20 cellular contexts compared by ENCODE assay signal in genomic region chr1:227754958-227755357, GRCh38. TPM values are rescaled to one million over a fixed set of nuclear protein-coding genes. Genes with fewer than 3 reads are reported as not detected.
DNase-seq lines count a peak whose midpoint lies in the region; ATAC-seq and TF ChIP-seq lines count a peak whose summit lies in the region.
"Had no signal": no experiment of that assay in that cellular context is flagged by ENCODE, and none has a peak within 500 bp of the region (broad histone marks: within the 10 kb centered on the region; RNA-seq: fewer than 3 reads in every experiment).

No MANE protein-coding gene starts in this region.

- H3K4me3 Mint-ChIP-seq in natural killer cell treated with Interleukin-12 subunit alpha and Interleukin-12 subunit beta and Interleukin-15 and Interleukin-18, amount 100 ng/mL, for 72 hours = no peak overlapping the region
- H3K4me3 Mint-ChIP-seq: B cell, CD14-positive monocyte had no signal

- DNase-seq in heart left ventricle = no peak
- DNase-seq in cardiac septum (ENCODE audit: low spot score) = no peak
- peak in 1 of 2 donors; percentile 2 for DNase-seq in psoas muscle
- DNase-seq in transverse colon = no peak
- no peak for DNase-seq in natural killer cell treated with Interleukin-12 subunit alpha and Interleukin-12 subunit beta and Interleukin-15 and Interleukin-18, amount 100 ng/mL, for 72 hours (ENCODE audit: low spot score)
- no peak for DNase-seq in G401 (ENCODE audit: low spot score)
- no peak for DNase-seq in colonic mucosa
- DNase-seq: DMS79 treated with DMSO at 0.1 percent for 48 hours, GOT3, KG1, NCI-H1092 treated with DMSO at 0.1 percent for 48 hours, NCI-H146, NCI-H2029, NCI-H69 had no signal

- H3K4me3 ChIP-seq in heart left ventricle (no peak overlapping the region), OCI-LY3 (ENCODE audit: low read length) (no peak overlapping the region), psoas muscle (no peak overlapping the region), transverse colon (no peak overlapping the region), colonic mucosa (no peak overlapping the region)
- H3K4me3 ChIP-seq: A549, GM12878 had no signal

- peaks cover under 1% of the 10 kb centered on the region for H3K36me3 Mint-ChIP-seq in natural killer cell treated with Interleukin-12 subunit alpha and Interleukin-12 subunit beta and Interleukin-15 and Interleukin-18, amount 100 ng/mL, for 72 hours

- H3K4me1 ChIP-seq in heart left ventricle = peaks cover 0 to 84% (median 45%) of the 10 kb centered on the region in 12 donors
- peaks cover 100% of the 10 kb centered on the region for H3K4me1 ChIP-seq in OCI-LY3 (ENCODE audit: low read length)
- peaks cover 71% of the 10 kb centered on the region for H3K4me1 ChIP-seq in psoas muscle
- H3K4me1 ChIP-seq in transverse colon = peaks cover 13 to 37% (median 17%) of the 10 kb centered on the region in 4 donors
- H3K4me1 ChIP-seq in colonic mucosa = no peaks in the 10 kb centered on the region

- no peaks in the 10 kb centered on the region for H3K9me3 Mint-ChIP-seq in natural killer cell treated with Interleukin-12 subunit alpha and Interleukin-12 subunit beta and Interleukin-15 and Interleukin-18, amount 100 ng/mL, for 72 hours
- H3K9me3 Mint-ChIP-seq: CD14-positive monocyte had no signal

- peaks cover 95% of the 10 kb centered on the region for H3K79me2 ChIP-seq in OCI-LY3 (ENCODE audit: low read length)

- in situ Hi-C loops in transverse colon (cut with MboI; ENCODE audit: low pct_ligation_motif_present in 1 of 4, low pct_unique_long_range_greater_than_20kb in 1 of 4, low sequenced_read_pairs in 3 of 4) = loop anchor here in 1 of 4 donors (25.0 kb wide), 1 partner anchor 182 kb away; the partner anchor contains the start of gene WNT9A
- in situ Hi-C loops in G401 (cut with HindIII; ENCODE audit: low sequenced_read_pairs) = loop anchor here (10.0 to 25.0 kb wide), 2 partner anchors 60 to 182 kb away; partner anchors contain the start of gene WNT9A

- H3K4me2 ChIP-seq in OCI-LY3 (ENCODE audit: low read length) = no peak overlapping the region

- no peak overlapping the region for H3K27ac Mint-ChIP-seq in natural killer cell treated with Interleukin-12 subunit alpha and Interleukin-12 subunit beta and Interleukin-15 and Interleukin-18, amount 100 ng/mL, for 72 hours
- H3K27ac Mint-ChIP-seq: B cell had no signal

- 96 to 98% (median 97%) methylated on average over 4 of the region's 4 CpGs for WGBS in heart left ventricle, 4 donors
- 92 to 94% (median 92%) methylated on average over 4 of the region's 4 CpGs for WGBS in psoas muscle, 3 donors
- WGBS in transverse colon (ENCODE audit: low coverage in 1 of 2), 2 donors = 86 to 91% methylated on average over 4 of the region's 4 CpGs

- H4K20me1 ChIP-seq in OCI-LY3 (ENCODE audit: insufficient read depth, low read length) = no peaks in the 10 kb centered on the region

- TF ChIP-seq CTCF in heart left ventricle (IDR thresholded peaks at IDR 0.05) = no peak
- no peak for TF ChIP-seq CTCF in OCI-LY3 (IDR thresholded peaks at IDR 0.05; ENCODE audit: low read depth, low read length)
- TF ChIP-seq CTCF in psoas muscle (IDR thresholded peaks at IDR 0.05) = no peak
- no peak for TF ChIP-seq CTCF in transverse colon (IDR thresholded peaks at IDR 0.05)
- no peak for TF ChIP-seq CTCF in colonic mucosa (IDR thresholded peaks at IDR 0.05)

- intact Hi-C loops in heart left ventricle (cut with DNase I) (no loop called here), cardiac septum (cut with DNase I) (no loop called here), psoas muscle (cut with DNase I) (no loop called here), transverse colon (cut with DNase I; ENCODE audit: low total_unique reads) (no loop called here), colonic mucosa (cut with DNase I) (no loop called here)

- H3K9me3 ChIP-seq in heart left ventricle (no peaks in the 10 kb centered on the region), OCI-LY3 (ENCODE audit: insufficient read depth, low read length) (peaks cover 12% of the 10 kb centered on the region; the same call in 1 of the 2 replicates), psoas muscle (no peaks in the 10 kb centered on the region), transverse colon (no peaks in the 10 kb centered on the region), colonic mucosa (no peaks in the 10 kb centered on the region)
- H3K9me3 ChIP-seq: A549 had no signal

- no peak overlapping the region for H2AFZ ChIP-seq in OCI-LY3 (ENCODE audit: low read depth, low read length)

- no peaks in the 10 kb centered on the region for H3K27me3 Mint-ChIP-seq in natural killer cell treated with Interleukin-12 subunit alpha and Interleukin-12 subunit beta and Interleukin-15 and Interleukin-18, amount 100 ng/mL, for 72 hours
- H3K27me3 Mint-ChIP-seq: B cell had no signal

- H3K4me1 Mint-ChIP-seq in natural killer cell treated with Interleukin-12 subunit alpha and Interleukin-12 subunit beta and Interleukin-15 and Interleukin-18, amount 100 ng/mL, for 72 hours (ENCODE audit: low read depth in 2 of 2) = peaks cover 0 to 17% of the 10 kb centered on the region in 2 donors

- H3K9ac ChIP-seq in OCI-LY3 (ENCODE audit: low read length) = no peak overlapping the region; the same call in 1 of the 2 replicates
- no peak overlapping the region for H3K9ac ChIP-seq in colonic mucosa (ENCODE audit: low read depth in 2 of 2, low read length in 2 of 2)

- no peak for TF ChIP-seq EP300 in transverse colon (IDR thresholded peaks at IDR 0.05; ENCODE audit: low read depth)

- TF ChIP-seq POLR2A in heart left ventricle (IDR thresholded peaks at IDR 0.05) (no peak), transverse colon (IDR thresholded peaks at IDR 0.05) (no peak)

- H3K27ac ChIP-seq in heart left ventricle (peak overlapping the region in 8 of 12 donors; percentile 59 to 86 (median 76)), OCI-LY3 (ENCODE audit: low read length) (peak overlapping the region; percentile 99), psoas muscle (peak overlapping the region; percentile 86), transverse colon (peak overlapping the region; percentile 27 to 78 (median 47)), colonic mucosa (no peak overlapping the region)
- H3K27ac ChIP-seq: A549 had no signal

- H3K36me3 ChIP-seq in heart left ventricle = peaks cover 0 to 38% (median 15%) of the 10 kb centered on the region in 9 donors
- H3K36me3 ChIP-seq in OCI-LY3 (replicated peaks; ENCODE audit: low read depth, low read length) = peaks cover 82% of the 10 kb centered on the region
- H3K36me3 ChIP-seq in psoas muscle (ENCODE audit: insufficient read depth in 1 of 2, low read depth in 1 of 2) = peaks cover 0 to 21% of the 10 kb centered on the region in 2 donors
- no peaks in the 10 kb centered on the region for H3K36me3 ChIP-seq in transverse colon
- H3K36me3 ChIP-seq in colonic mucosa = no peaks in the 10 kb centered on the region

- H3K27me3 ChIP-seq in heart left ventricle = no peaks in the 10 kb centered on the region
- H3K27me3 ChIP-seq in OCI-LY3 (ENCODE audit: low read depth, low read length) = no peaks in the 10 kb centered on the region
- no peaks in the 10 kb centered on the region for H3K27me3 ChIP-seq in psoas muscle (ENCODE audit: insufficient read depth in 3 of 3, low read length in 2 of 3)
- H3K27me3 ChIP-seq in transverse colon = no peaks in the 10 kb centered on the region
- H3K27me3 ChIP-seq in colonic mucosa = no peaks in the 10 kb centered on the region

- ATAC-seq in heart left ventricle (no peak), psoas muscle (no peak)
- ATAC-seq in natural killer cell treated with Interleukin-12 subunit alpha and Interleukin-12 subunit beta and Interleukin-15 and Interleukin-18, amount 100 ng/mL, for 72 hours = no peak
- ATAC-seq: A549, GM12878, SK-N-SH treated with all-trans-retinoic acid at 6 μM for 48 hours had no signal

RNA-seq across cellular contexts. Expression of gene SNAP47, which starts 19.7 kb away (rescaled TPM):
- total RNA-seq in heart left ventricle (100 to 1,000 TPM in 1 of 9 donors, 10 to 100 TPM in 8; 24.7 to 106 (median 37.9) TPM), cardiac septum (44.0 TPM), psoas muscle (10 to 100 TPM; 19.6 to 40.5 (median 31.5) TPM), transverse colon (10 to 100 TPM; 24.1 to 49.0 (median 38.4) TPM), colonic mucosa (10 to 100 TPM; 19.0 to 28.0 TPM)
- polyA plus RNA-seq in heart left ventricle (10 to 100 TPM; 22.1 to 32.5 TPM), psoas muscle (10 to 100 TPM; 17.9 to 26.6 (median 20.4) TPM)
- 10 to 100 TPM; 23.5 to 32.5 TPM for total RNA-seq in natural killer cell treated with Interleukin-12 subunit alpha and Interleukin-12 subunit beta and Interleukin-15 and Interleukin-18, amount 100 ng/mL, for 72 hours
- total RNA-seq in G401 (2014; rRNA removed; shearing (Covaris generic)) = 72.9 and 84.9 TPM in 2 replicates

RNA-seq across cellular contexts. Expression of gene JMJD4, which starts 19.9 kb away (rescaled TPM):
- 10 to 100 TPM in 7 of 9 donors, 1 to 10 TPM in 2; 7.8 to 14.1 (median 11.5) TPM for total RNA-seq in heart left ventricle
- polyA plus RNA-seq in heart left ventricle = 10 to 100 TPM in 1 of 2 donors, 1 to 10 TPM in 1; 7.9 to 12.6 TPM
- 10.7 TPM for total RNA-seq in cardiac septum
- total RNA-seq in psoas muscle = 10 to 100 TPM in 3 of 4 donors, 1 to 10 TPM in 1; 9.0 to 16.2 (median 14.3) TPM
- polyA plus RNA-seq in psoas muscle = 10 to 100 TPM; 12.4 to 20.5 (median 15.7) TPM
- 10 to 100 TPM in 3 of 4 donors, 1 to 10 TPM in 1; 6.8 to 52.7 (median 19.8) TPM for total RNA-seq in transverse colon
- total RNA-seq in natural killer cell treated with Interleukin-12 subunit alpha and Interleukin-12 subunit beta and Interleukin-15 and Interleukin-18, amount 100 ng/mL, for 72 hours = 10 to 100 TPM; 17.3 to 34.0 TPM
- total RNA-seq in G401 (2014; rRNA removed; shearing (Covaris generic)) = 38.3 and 38.7 TPM in 2 replicates
- total RNA-seq in colonic mucosa = 10 to 100 TPM in 1 of 2 donors, 1 to 10 TPM in 1; 9.0 to 16.0 TPM
